15 cellular contexts compared by ENCODE assay signal in genomic region chr16:70683146-70683944, GRCh38. TPM values are rescaled to one million over a fixed set of nuclear protein-coding genes. Genes with fewer than 3 reads are reported as not detected.
A peak's percentile ranks its signal among the peaks of the same experiment; 100 is the strongest.
DNase-seq lines count a peak whose midpoint lies in the region; ATAC-seq, FAIRE-seq and TF ChIP-seq lines count a peak whose summit lies in the region.
"Had no signal": no experiment of that assay in that cellular context is flagged by ENCODE, and none has a peak within 500 bp of the region (broad histone marks: within the 10 kb centered on the region; RNA-seq: fewer than 3 reads in every experiment).

No MANE protein-coding gene starts in this region.

- H3K9me3 ChIP-seq in astrocyte (ENCODE audit: insufficient read depth, low read depth, low read length) (no peaks in the 10 kb centered on the region), keratinocyte (ENCODE audit: control insufficient read depth, low read depth, low read length) (no peaks in the 10 kb centered on the region), gastrocnemius medialis (no peaks in the 10 kb centered on the region)
- H3K9me3 ChIP-seq: left lung had no signal

- no peak for TF ChIP-seq POLR2A in gastrocnemius medialis (IDR thresholded peaks at IDR 0.05)

- peaks cover 10% of the 10 kb centered on the region for H3K4me1 Mint-ChIP-seq in astrocyte (ENCODE audit: low read depth, unreplicated experiment)

- H3K4me3 Mint-ChIP-seq in astrocyte (ENCODE audit: unreplicated experiment), result no peak overlapping the region
- H3K4me3 Mint-ChIP-seq: B cell; T-helper 1 cell treated with Interleukin-12 subunit alpha and Interleukin-12 subunit beta and Interleukin-4 antibody, amounts not matched to agents 30 μg/mL and 1 μg/mL, for 36 hours had no signal

- peaks cover 4% of the 10 kb centered on the region for H3K36me3 Mint-ChIP-seq in astrocyte (ENCODE audit: low read depth, unreplicated experiment)

- H3K79me2 ChIP-seq in astrocyte (ENCODE audit: insufficient read depth, low read length) (peaks cover 59% of the 10 kb centered on the region), keratinocyte (ENCODE audit: control insufficient read depth, insufficient read depth, low read length) (peaks cover 51% of the 10 kb centered on the region)

- in situ Hi-C loops in gastrocnemius medialis (cut with MboI; ENCODE audit: low sequenced_read_pairs in 4 of 4), result loop anchor here in 2 of 4 donors (5.0 to 10.0 kb wide), 3 partner anchors 51 to 89 kb away; no protein-coding TSS in a partner anchor

- H3K9me1 ChIP-seq in keratinocyte (ENCODE audit: control insufficient read depth, extremely low read depth, insufficient read depth, low read length), result no peaks in the 10 kb centered on the region

- FAIRE-seq in astrocyte (lab: Jason Lieb, UNC), result no peak
- FAIRE-seq in keratinocyte (lab: Jason Lieb, UNC), result no peak

- H3K27ac ChIP-seq in astrocyte (ENCODE audit: low read depth, low read length), result no peak overlapping the region
- no peak overlapping the region for H3K27ac ChIP-seq in keratinocyte (ENCODE audit: control insufficient read depth, insufficient read depth, low read length)
- peak overlapping the region; percentile 4 to 88 (median 64) for H3K27ac ChIP-seq in gastrocnemius medialis

- no peaks in the 10 kb centered on the region for H3K9me3 Mint-ChIP-seq in astrocyte (ENCODE audit: unreplicated experiment)
- H3K9me3 Mint-ChIP-seq: stimulated activated naive B cell treated with anti-CD40 and anti-IgM and Interleukin-4, amounts not matched to agents 10 μg/mL and 1 μg/mL and 100 μg/mL, for 72 hours; T-helper 1 cell treated with Interleukin-12 subunit alpha and Interleukin-12 subunit beta and Interleukin-4 antibody, amounts not matched to agents 30 μg/mL and 1 μg/mL, for 36 hours had no signal

- H2AFZ ChIP-seq in astrocyte (ENCODE audit: low read depth, low read length) (no peak overlapping the region), keratinocyte (ENCODE audit: control insufficient read depth, low read length) (no peak overlapping the region)

- H3K4me2 ChIP-seq in astrocyte (ENCODE audit: low read length), result peak overlapping the region; percentile 87
- H3K4me2 ChIP-seq in keratinocyte (ENCODE audit: control insufficient read depth, extremely low read depth, insufficient read depth, low read depth, low read length), result peak overlapping the region; percentile 99

- intact Hi-C loops in gastrocnemius medialis (cut with DNase I; ENCODE audit: low total_unique reads), result no loop called here

- H4K20me1 ChIP-seq in astrocyte (ENCODE audit: insufficient read depth, low read length) (peaks cover 50% of the 10 kb centered on the region), keratinocyte (ENCODE audit: control insufficient read depth, extremely low read depth, insufficient read depth, low read length) (peaks cover 6% of the 10 kb centered on the region)

- H3K27me3 ChIP-seq in astrocyte (ENCODE audit: insufficient read depth, low read length) (no peaks in the 10 kb centered on the region), keratinocyte (ENCODE audit: control insufficient read depth, extremely low read depth, insufficient read depth, low read length) (no peaks in the 10 kb centered on the region), gastrocnemius medialis (no peaks in the 10 kb centered on the region)

- H3K27me3 Mint-ChIP-seq in astrocyte (ENCODE audit: low read depth, unreplicated experiment), result no peaks in the 10 kb centered on the region

- H3K4me1 ChIP-seq in astrocyte (ENCODE audit: insufficient read depth, low read length) (peaks cover 30% of the 10 kb centered on the region), keratinocyte (ENCODE audit: control insufficient read depth, extremely low read depth, insufficient read depth, low read length) (peaks cover 51% of the 10 kb centered on the region), gastrocnemius medialis (peaks cover 50 to 67% of the 10 kb centered on the region in 2 donors)

- H3K4me3 ChIP-seq in AG09309 (ENCODE audit: control insufficient read depth, low read depth, low read length) (peak overlapping the region; percentile 85), astrocyte (ENCODE audit: insufficient read depth, low read depth, low read length) (no peak overlapping the region), keratinocyte (ENCODE audit: control insufficient read depth in 2 of 3, extremely low read depth in 1 of 3, insufficient read depth in 2 of 3, low read depth in 1 of 3, low read length in 3 of 3) (no peak overlapping the region), gastrocnemius medialis (peak overlapping the region in 1 of 4 donors; percentile 73)

- H3K27ac Mint-ChIP-seq in astrocyte (ENCODE audit: unreplicated experiment), result no peak overlapping the region
- H3K27ac Mint-ChIP-seq: B cell; stimulated activated naive B cell treated with anti-CD40 and anti-IgM and Interleukin-4, amounts not matched to agents 10 μg/mL and 1 μg/mL and 100 μg/mL, for 72 hours; T-helper 1 cell treated with Interleukin-12 subunit alpha and Interleukin-12 subunit beta and Interleukin-4 antibody, amounts not matched to agents 30 μg/mL and 1 μg/mL, for 36 hours had no signal

- H3K36me3 ChIP-seq in astrocyte (ENCODE audit: insufficient read depth, low read length), result no peaks in the 10 kb centered on the region
- H3K36me3 ChIP-seq in keratinocyte (ENCODE audit: control insufficient read depth in 2 of 2, extremely low read depth in 1 of 2, insufficient read depth in 2 of 2, low read length in 2 of 2), result peaks cover 10 to 13% of the 10 kb centered on the region in 2 experiments
- H3K36me3 ChIP-seq in gastrocnemius medialis, result peaks cover 0 to 13% of the 10 kb centered on the region in 2 donors

- peak overlapping the region; percentile 83 for H3K9ac ChIP-seq in astrocyte (ENCODE audit: low read length)
- H3K9ac ChIP-seq in keratinocyte (ENCODE audit: control insufficient read depth, extremely low read depth, insufficient read depth, low read length), result no peak overlapping the region

- dilution Hi-C loops in keratinocyte (cut with MboI; ENCODE audit: extremely low pct_ligation_motif_present, low sequenced_read_pairs), result no loop called here

- ATAC-seq in gastrocnemius medialis, result no peak
- ATAC-seq: left lung; stimulated activated naive B cell treated with anti-CD40 and anti-IgM and Interleukin-4, amounts not matched to agents 10 μg/mL and 1 μg/mL and 100 μg/mL, for 72 hours had no signal

- no peak for DNase-seq in AG09309 (ENCODE audit: low read depth)
- DNase-seq in astrocyte (ENCODE audit: low read depth), result no peak
- no peak for DNase-seq in keratinocyte (ENCODE audit: low read depth, low spot score)
- no peak for DNase-seq in gastrocnemius medialis
- no peak for DNase-seq in NCI-H187 (lab: John Stamatoyannopoulos, UW)
- no peak for DNase-seq in NCI-H446 (lab: John Stamatoyannopoulos, UW)
- no peak for DNase-seq in T-helper 2 cell
- DNase-seq in Ammon's horn (ENCODE audit: low spot score), result no peak
- DNase-seq: GDM1; NCI-H526 treated with DMSO at 0.1 percent for 48 hours; stimulated activated CD4-positive, alpha-beta T cell treated with anti-CD3 and anti-CD28 coated beads, Interleukin-15, amount 100 ng/mL, for 24 hours; stimulated activated naive B cell treated with anti-CD40 and anti-IgM and Interleukin-4, amounts not matched to agents 10 μg/mL and 1 μg/mL and 100 μg/mL, for 72 hours had no signal

- no peak for TF ChIP-seq CTCF in AG09309 (IDR thresholded peaks at IDR 0.05; ENCODE audit: control insufficient read depth, insufficient read depth, low read depth, low read length, missing control alignments)
- no peak for TF ChIP-seq CTCF in astrocyte (IDR thresholded peaks at IDR 0.05; ENCODE audit: insufficient read depth, low read depth, low read length)
- no peak for TF ChIP-seq CTCF in keratinocyte (optimal IDR thresholded peaks at IDR 0.05 in 1 of 3, IDR thresholded peaks at IDR 0.05 in 1 of 3, conservative IDR thresholded peaks at IDR 0.05 in 1 of 3; ENCODE audit: extremely low read depth in 1 of 3, insufficient read depth in 2 of 3, low read length in 3 of 3)
- no peak for TF ChIP-seq CTCF in gastrocnemius medialis (IDR thresholded peaks at IDR 0.05 in 4 of 5, conservative IDR thresholded peaks at IDR 0.05 in 1 of 5)

RNA-seq across cellular contexts. Expression of gene MTSS2, which starts 2.5 kb away (rescaled TPM):
- total RNA-seq in astrocyte, result 31.3 and 38.3 TPM in 2 replicates
- 13.3 to 22.3 TPM (median 21.8 TPM) in 3 replicates for polyA plus RNA-seq in keratinocyte
- 24.4 TPM for polyA plus RNA-seq in keratinocyte (2011; ENCODE audit: low read depth)
- 15.5 and 40.8 TPM in 2 replicates for polyA plus RNA-seq in keratinocyte (2011; cell fraction: cytosol; rRNA removed)
- polyA plus RNA-seq in keratinocyte (2011; cell fraction: nucleus; rRNA removed), result 38.5 and 49.9 TPM in 2 replicates
- polyA plus RNA-seq in keratinocyte (2012; ENCODE audit: low replicate concordance), result 16.8 and 39.7 TPM in 2 replicates
- polyA minus RNA-seq in keratinocyte, result 12.8 to 45.1 TPM (median 20.7 TPM) in 3 replicates
- 52.2 TPM for polyA minus RNA-seq in keratinocyte (2011; cell fraction: cytosol; rRNA and poly(A)+ RNA removed)
- polyA minus RNA-seq in keratinocyte (2011; cell fraction: nucleus; rRNA and poly(A)+ RNA removed), result 20.7 and 31.0 TPM in 2 replicates
- 100 to 1,000 TPM in 1 of 4 donors, 10 to 100 TPM in 3; 42.6 to 160 (median 93.9) TPM for total RNA-seq in gastrocnemius medialis

RNA-seq across cellular contexts. Expression of gene IL34, which starts 37.0 kb away (rescaled TPM):
- total RNA-seq in astrocyte, result 0.34 and 0.38 TPM in 2 replicates
- 0.08 to 0.42 TPM (median 0.14 TPM) in 3 replicates for polyA plus RNA-seq in keratinocyte
- polyA plus RNA-seq in keratinocyte (2011; ENCODE audit: low read depth), result 1.8 TPM
- 0.33 and 0.39 TPM in 2 replicates for polyA plus RNA-seq in keratinocyte (2011; cell fraction: cytosol; rRNA removed)
- 0.23 and 0.47 TPM in 2 replicates for polyA plus RNA-seq in keratinocyte (2011; cell fraction: nucleus; rRNA removed)
- polyA plus RNA-seq in keratinocyte (2012; ENCODE audit: low replicate concordance), result 0.13 and 4.6 TPM in 2 replicates
- polyA minus RNA-seq in keratinocyte, result 0.73 TPM in 1 of 3 replicates, not detected in the others
- polyA minus RNA-seq in keratinocyte (2011; cell fraction: cytosol; rRNA and poly(A)+ RNA removed), result not detected
- polyA minus RNA-seq in keratinocyte (2011; cell fraction: nucleus; rRNA and poly(A)+ RNA removed), result 0.53 TPM in 1 of 2 replicates, not detected in the other
- 10 to 100 TPM in 3 of 4 donors, under 1 TPM in 1; 0.71 to 93.0 (median 22.1) TPM for total RNA-seq in gastrocnemius medialis
- total RNA-seq: B cell had no signal

Comparison
In these comparisons a context has a peak if more than half of its experiments do, and no peak if none do; other contexts are left out.
1. H3K27ac ChIP-seq: peak in gastrocnemius medialis (4 of 4); none in astrocyte (single experiment) and keratinocyte (single experiment).